10 cellular contexts compared by ENCODE assay signal in the genomic region with DNA sequence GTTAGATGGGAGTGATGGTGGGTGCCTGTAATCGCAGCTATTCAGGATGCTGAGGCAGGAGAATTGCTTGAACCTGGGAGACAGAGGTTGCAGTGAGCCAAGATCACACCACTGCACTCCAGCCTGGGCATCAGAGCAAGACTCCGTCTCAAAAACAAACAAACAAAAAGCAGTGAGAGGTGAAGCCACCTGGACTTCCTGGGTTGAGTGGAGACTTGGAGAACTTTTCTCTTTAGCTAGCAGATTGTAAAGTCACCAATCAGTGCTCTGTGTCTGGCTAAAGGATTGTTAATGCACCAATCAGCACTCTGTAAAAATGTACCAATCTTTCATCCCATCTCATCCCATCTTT. TPM values are rescaled to one million over a fixed set of nuclear protein-coding genes. Genes with fewer than 3 reads are reported as not detected.
DNase-seq lines count a peak whose midpoint lies in the region; ATAC-seq, FAIRE-seq and TF ChIP-seq lines count a peak whose summit lies in the region.
"Not testable (repeated sequence)": the region's sequence is repeated elsewhere in the genome, so short reads cannot be mapped to it uniquely, and the experiment has no call there.
"Had no signal": no experiment of that assay in that cellular context is flagged by ENCODE, and none has a peak within 500 bp of the region (broad histone marks: within the 10 kb centered on the region; RNA-seq: fewer than 3 reads in every experiment).

No MANE protein-coding gene starts in this region.

- H3K27me3 ChIP-seq in mammary epithelial cell (ENCODE audit: insufficient read depth, low read length); hepatocyte; mesenchymal stem cell (ENCODE audit: control insufficient read depth in 1 of 2, insufficient read depth in 1 of 2, low read length in 2 of 2); suprapubic skin: not testable (repeated sequence)

- DNase-seq in A549 (ENCODE audit: low read depth in 1 of 2, low spot score in 1 of 2): peak in 1 of 2 experiments; percentile 53
- DNase-seq in HFFc6; RWPE1 (ENCODE audit: low spot score); mammary epithelial cell; hepatocyte (ENCODE audit: low spot score); mesenchymal stem cell; suprapubic skin (ENCODE audit: low spot score in 2 of 2): not testable (repeated sequence)

- H3K9me3 Mint-ChIP-seq in HFFc6: peaks cover 50% of the 10 kb centered on the region

- dilution Hi-C loops in mammary epithelial cell (cut with HindIII; ENCODE audit: low sequenced_read_pairs): not testable (repeated sequence)

- not testable (repeated sequence) for H3K23ac ChIP-seq in mesenchymal stem cell (ENCODE audit: low read length in 2 of 2)

- peaks cover 49% of the 10 kb centered on the region for H3K36me3 Mint-ChIP-seq in HFFc6 (ENCODE audit: low read depth)

- H3K9ac ChIP-seq in mammary epithelial cell (ENCODE audit: insufficient read depth, low read length): not testable (repeated sequence)
- peak overlapping the region; percentile 42 for H3K9ac ChIP-seq in mesenchymal stem cell (ENCODE audit: low read length)

- H4K20me1 ChIP-seq in mammary epithelial cell (ENCODE audit: insufficient read depth, low read length); hepatocyte (ENCODE audit: insufficient read depth, poor library complexity, severe bottlenecking): not testable (repeated sequence)

- H2BK15ac ChIP-seq in mesenchymal stem cell (ENCODE audit: low read depth, poor library complexity, severe bottlenecking): not testable (repeated sequence)

- WGBS in A549 (ENCODE audit: missing lambda C conversion rate): 4% methylated on average over 2 of the region's 2 CpGs
- WGBS in mammary epithelial cell (ENCODE audit: low coverage, missing lambda C conversion rate): 100% methylated on average over 2 of the region's 2 CpGs
- whole genome bisulfite sequencing in hepatocyte (ENCODE audit: low lambda C conversion rate, missing lambda C conversion rate): 83% methylated on average over 2 of the region's 2 CpGs
- 83% methylated on average over 2 of the region's 2 CpGs for WGBS in mesenchymal stem cell
- WGBS in suprapubic skin: 83% methylated on average over 2 of the region's 2 CpGs

- peaks cover 20% of the 10 kb centered on the region for H3K4me1 Mint-ChIP-seq in HFFc6 (ENCODE audit: low read depth)

- intact Hi-C loops in mammary epithelial cell (cut with micrococcal nuclease): not testable (repeated sequence)

- peaks cover 16% of the 10 kb centered on the region for H3K27me3 Mint-ChIP-seq in HFFc6 (ENCODE audit: insufficient read depth)

- TF ChIP-seq POLR2A in A549 (IDR thresholded peaks at IDR 0.05; ENCODE audit: low read length); suprapubic skin (IDR thresholded peaks at IDR 0.05): not testable (repeated sequence)

- H3K9me2 ChIP-seq in hepatocyte (replicated peaks; ENCODE audit: insufficient read depth): not testable (repeated sequence)

- not testable (repeated sequence) for H3K14ac ChIP-seq in mesenchymal stem cell (ENCODE audit: low read length in 2 of 2)

- CTCF ChIA-PET in A549 (lab: Yijun Ruan, JAX) (interaction anchor here (0.6 to 31.0 kb wide), 14 partner anchors 8 to 131 kb away, joined by 3 to 914 read pairs (median 4); a partner anchor contains a TSS), RWPE1 (lab: Yijun Ruan, JAX) (interaction anchor here (0.7 kb wide), 1 partner anchor 1694 kb away, joined by 4 read pairs; no protein-coding TSS in a partner anchor)
- CTCF ChIA-PET in mammary epithelial cell (lab: Charles Lee; ENCODE audit: low non-redundant PET): not testable (repeated sequence)

- not testable (repeated sequence) for H3K79me2 ChIP-seq in mammary epithelial cell (ENCODE audit: insufficient read depth, low read length); hepatocyte

- H4K8ac ChIP-seq in mesenchymal stem cell (ENCODE audit: low read length): not testable (repeated sequence)

- H3K9me3 ChIP-seq in A549: peaks cover 78% of the 10 kb centered on the region
- H3K9me3 ChIP-seq in mammary epithelial cell (replicated peaks; ENCODE audit: insufficient read depth, low read length): peaks cover 18% of the 10 kb centered on the region
- H3K9me3 ChIP-seq in hepatocyte (ENCODE audit: low read depth); suprapubic skin: not testable (repeated sequence)
- peaks cover 28% of the 10 kb centered on the region for H3K9me3 ChIP-seq in mesenchymal stem cell (ENCODE audit: control insufficient read depth, low read length)

- BruUV-seq in mammary epithelial cell (replicated peaks; lab: Mats Ljungman, UMichigan): not testable (repeated sequence)

- ATAC-seq in A549: peak in 1 of 2 experiments; percentile 50; a peak in 2 of 6 replicates

- H3K27ac Mint-ChIP-seq in HFFc6: peak overlapping the region; percentile 77

- FAIRE-seq in A549 (lab: Jason Lieb, UNC): not testable (repeated sequence)

- peak overlapping the region; percentile 32 for H2AFZ ChIP-seq in mammary epithelial cell (ENCODE audit: low read depth, low read length)
- not testable (repeated sequence) for H2AFZ ChIP-seq in hepatocyte; mesenchymal stem cell (ENCODE audit: low read depth, low read length)

- not testable (repeated sequence) for H2BK120ac ChIP-seq in mesenchymal stem cell (ENCODE audit: low read depth, low read length)

- not testable (repeated sequence) for H3K79me1 ChIP-seq in mesenchymal stem cell (replicated peaks; ENCODE audit: low read length, poor library complexity, severe bottlenecking)

- peak overlapping the region; percentile 91 to 96 for H3K27ac ChIP-seq in A549
- peak overlapping the region; percentile 71 for H3K27ac ChIP-seq in RWPE1
- peak overlapping the region; percentile 79 for H3K27ac ChIP-seq in mammary epithelial cell (ENCODE audit: insufficient read depth, low read depth, low read length)
- H3K27ac ChIP-seq in hepatocyte: peak overlapping the region; percentile 63
- not testable (repeated sequence) for H3K27ac ChIP-seq in mesenchymal stem cell (ENCODE audit: low read length, poor library complexity, severe bottlenecking)
- peak overlapping the region; percentile 1 for H3K27ac ChIP-seq in suprapubic skin

- H3K4me1 ChIP-seq in A549 (peaks cover 22% of the 10 kb centered on the region), mammary epithelial cell (ENCODE audit: insufficient read depth, low read length) (peaks cover 30% of the 10 kb centered on the region), suprapubic skin (peaks cover 49% of the 10 kb centered on the region)
- H3K4me1 ChIP-seq in hepatocyte (ENCODE audit: insufficient read depth); mesenchymal stem cell (ENCODE audit: control insufficient read depth, insufficient read depth, low read depth, low read length): not testable (repeated sequence)

- POLR2A ChIA-PET in A549 (lab: Yijun Ruan, JAX): interaction anchor here (1.0 to 2.1 kb wide), 5 partner anchors 9 to 105 kb away, joined by 3 to 30 read pairs (median 4); a partner anchor contains a TSS
- POLR2A ChIA-PET in RWPE1 (lab: Yijun Ruan, JAX; ENCODE audit: low non-redundant PET): not testable (repeated sequence)

- TF ChIP-seq RAD21 in A549 (conservative IDR thresholded peaks at IDR 0.05 in 1 of 2, IDR thresholded peaks at IDR 0.05 in 1 of 2): not testable (repeated sequence)

- H3K4me3 ChIP-seq in A549; mammary epithelial cell (replicated peaks in 1 of 3; ENCODE audit: insufficient read depth in 1 of 3, low read depth in 2 of 3, low read length in 3 of 3); hepatocyte; mesenchymal stem cell (ENCODE audit: insufficient read depth in 1 of 2, low read depth in 1 of 2, low read length in 2 of 2); suprapubic skin: not testable (repeated sequence)

- not testable (repeated sequence) for H3K4me3 Mint-ChIP-seq in HFFc6

- TF ChIP-seq CTCF in A549 (IDR thresholded peaks at IDR 0.05); HFFc6 (IDR thresholded peaks at IDR 0.05); RWPE1 (conservative IDR thresholded peaks at IDR 0.05; ENCODE audit: low read depth); mammary epithelial cell (conservative IDR thresholded peaks at IDR 0.05 in 1 of 2, IDR thresholded peaks at IDR 0.05 in 1 of 2; ENCODE audit: extremely low read depth in 1 of 2, insufficient read depth in 1 of 2, low read depth in 1 of 2, low read length in 2 of 2); hepatocyte (IDR thresholded peaks at IDR 0.05; ENCODE audit: poor library complexity); suprapubic skin (IDR thresholded peaks at IDR 0.05): not testable (repeated sequence)

- not testable (repeated sequence) for H2AK5ac ChIP-seq in mesenchymal stem cell (ENCODE audit: low read length, severe bottlenecking)

- not testable (repeated sequence) for TF ChIP-seq EP300 in A549 (IDR thresholded peaks at IDR 0.05); suprapubic skin (IDR thresholded peaks at IDR 0.05)

- not testable (repeated sequence) for H3K18ac ChIP-seq in mesenchymal stem cell (ENCODE audit: low read depth in 1 of 2, low read length in 2 of 2)

- H2BK5ac ChIP-seq in mesenchymal stem cell (ENCODE audit: low read depth, low read length, poor library complexity, severe bottlenecking): not testable (repeated sequence)

- H4K91ac ChIP-seq in mesenchymal stem cell (ENCODE audit: low read length): not testable (repeated sequence)

- not testable (repeated sequence) for H2BK12ac ChIP-seq in mesenchymal stem cell (ENCODE audit: low read length in 2 of 2)

- in situ Hi-C loops in mammary epithelial cell (cut with MboI; ENCODE audit: low sequenced_read_pairs in 2 of 2): not testable (repeated sequence)

- H3K36me3 ChIP-seq in mammary epithelial cell (ENCODE audit: insufficient read depth, low read length); hepatocyte (replicated peaks; ENCODE audit: insufficient read depth, low read depth); mesenchymal stem cell (ENCODE audit: control insufficient read depth in 1 of 2, insufficient read depth in 2 of 2, low read depth in 1 of 2, low read length in 2 of 2); suprapubic skin: not testable (repeated sequence)

- peak overlapping the region; percentile 72 for H3K4me2 ChIP-seq in A549
- not testable (repeated sequence) for H3K4me2 ChIP-seq in mammary epithelial cell (ENCODE audit: insufficient read depth, low read depth, low read length); hepatocyte; mesenchymal stem cell (ENCODE audit: low read length, poor library complexity, severe bottlenecking)

- H3K4ac ChIP-seq in mesenchymal stem cell (ENCODE audit: low read depth in 1 of 2, low read length in 2 of 2): not testable (repeated sequence)

RNA-seq across cellular contexts. Expression of a gene that starts 14.5 kb away (rescaled TPM):
- 17.9 and 19.9 TPM in 2 replicates for polyA plus RNA-seq in A549 (2011; rRNA removed)
- 2.1 and 2.3 TPM in 2 replicates for polyA plus RNA-seq in A549 (2012; cell fraction: cytosol; rRNA removed)
- polyA plus RNA-seq in A549 (2012; cell fraction: nucleus; rRNA removed): 1.6 and 3.6 TPM in 2 replicates
- polyA plus RNA-seq in A549 (2017; fragmentation: RNase III; extraction: RNeasy Plus Mini Kit Qiagen cat#74134 plus additional on column Dnase treatment): 22.0 to 26.7 TPM (median 24.7 TPM) in 3 replicates
- polyA minus RNA-seq in A549 (2011; rRNA and poly(A)+ RNA removed): 12.8 and 12.9 TPM in 2 replicates
- not detected for total RNA-seq in HFFc6 (2021; fragmentation: NEBNext Ultra II Directional; extraction: Animal tissue kit (Norgen Biotek cat#: 25700))
- not detected for total RNA-seq in mammary epithelial cell
- polyA plus RNA-seq in mammary epithelial cell: not detected
- not detected for polyA minus RNA-seq in mammary epithelial cell
- 4.8 and 6.3 TPM in 2 replicates for total RNA-seq in hepatocyte
- polyA plus RNA-seq in hepatocyte: 13.7 and 14.1 TPM in 2 replicates
- polyA plus RNA-seq in mesenchymal stem cell (2013, experiment 1 of 2): not detected
- not detected for polyA plus RNA-seq in mesenchymal stem cell (2013, experiment 2 of 2)
- total RNA-seq in suprapubic skin: 1 to 10 TPM in 1 of 4 donors, not detected in 3; 1.1 TPM
- total RNA-seq: CD4-positive, CD25-positive, alpha-beta regulatory T cell; G401; GM12878 had no signal
- polyA plus RNA-seq: CD4-positive, CD25-positive, alpha-beta regulatory T cell had no signal

RNA-seq across cellular contexts. Expression of a gene that starts 36.0 kb away (rescaled TPM):
- polyA plus RNA-seq in A549 (2011; rRNA removed): 5,007 and 5,423 TPM in 2 replicates
- 2,033 and 2,091 TPM in 2 replicates for polyA plus RNA-seq in A549 (2012; cell fraction: cytosol; rRNA removed)
- polyA plus RNA-seq in A549 (2012; cell fraction: nucleus; rRNA removed): 892 and 1,126 TPM in 2 replicates
- polyA plus RNA-seq in A549 (2017; fragmentation: RNase III; extraction: RNeasy Plus Mini Kit Qiagen cat#74134 plus additional on column Dnase treatment): 2,953 to 3,542 TPM (median 3,237 TPM) in 3 replicates
- polyA minus RNA-seq in A549 (2011; rRNA and poly(A)+ RNA removed): 2,016 and 2,285 TPM in 2 replicates
- total RNA-seq in HFFc6 (2021; fragmentation: NEBNext Ultra II Directional; extraction: Animal tissue kit (Norgen Biotek cat#: 25700)): under 1 TPM in 5 of 6 experiments, not detected in 1; 0.35 to 0.56 (median 0.43) TPM
- 1 to 10 TPM; 1.0 to 1.7 TPM for total RNA-seq in mammary epithelial cell
- 4.7 TPM for polyA plus RNA-seq in mammary epithelial cell
- 0.83 TPM for polyA minus RNA-seq in mammary epithelial cell
- 60.3 and 84.8 TPM in 2 replicates for total RNA-seq in hepatocyte
- polyA plus RNA-seq in hepatocyte: 94.4 and 95.0 TPM in 2 replicates
- polyA plus RNA-seq in mesenchymal stem cell (2013, experiment 1 of 2): 0.19 TPM
- 0.19 TPM for polyA plus RNA-seq in mesenchymal stem cell (2013, experiment 2 of 2)
- 10 to 100 TPM in 2 of 4 donors, 1 to 10 TPM in 2; 5.9 to 57.5 (median 8.2) TPM for total RNA-seq in suprapubic skin
- total RNA-seq: CD4-positive, CD25-positive, alpha-beta regulatory T cell; G401; GM12878 had no signal
- polyA plus RNA-seq: CD4-positive, CD25-positive, alpha-beta regulatory T cell; GM12878 had no signal
